In the genomic region with DNA sequence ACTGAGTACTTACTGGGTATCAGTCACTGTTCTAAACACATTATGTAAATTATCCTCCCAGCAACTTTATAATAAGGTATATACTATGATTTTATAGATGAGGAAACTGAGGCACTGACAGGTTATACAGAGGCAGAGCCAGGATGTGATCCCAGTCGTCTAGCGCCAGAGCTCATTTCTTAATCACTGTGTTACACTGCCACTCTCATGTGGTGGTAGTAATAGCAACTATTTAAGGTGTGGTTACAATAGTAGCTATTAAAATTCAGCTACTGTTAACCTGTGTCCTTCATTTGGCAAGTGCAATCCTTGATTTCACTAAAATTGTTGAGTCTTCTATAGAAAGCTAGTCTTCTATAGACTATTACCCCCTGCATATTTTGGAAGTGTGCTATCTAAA, we compare ENCODE assay signal across 24 cellular contexts. TPM values are rescaled to one million over a fixed set of nuclear protein-coding genes. Genes with fewer than 3 reads are reported as not detected.
DNase-seq lines count a peak whose midpoint lies in the region; ATAC-seq, FAIRE-seq and TF ChIP-seq lines count a peak whose summit lies in the region.
"Had no signal": no experiment of that assay in that cellular context is flagged by ENCODE, and none has a peak within 500 bp of the region (broad histone marks: within the 10 kb centered on the region; RNA-seq: fewer than 3 reads in every experiment).

No MANE protein-coding gene starts in this region.

- H3K9ac ChIP-seq in MM.1S (ENCODE audit: low read length) = no peak overlapping the region
- H3K9ac ChIP-seq: BLaER1 treated with 17β-estradiol and CSF1 and Interleukin-3, amounts not matched to agents 10 nM and 100 nM had no signal

- H3K4me2 ChIP-seq in MM.1S (ENCODE audit: low read depth, low read length) = no peak overlapping the region
- H3K4me2 ChIP-seq: BLaER1 treated with 17β-estradiol and CSF1 and Interleukin-3, amounts not matched to agents 10 nM and 100 nM had no signal

- DNase-seq in DMS 273 (lab: John Stamatoyannopoulos, UW; ENCODE audit: unreplicated experiment) (peak; percentile 16), DMS 273 treated with DMSO at 0.1 percent for 48 hours (lab: John Stamatoyannopoulos, UW) (no peak), Panc1 (ENCODE audit: low read depth, low spot score) (no peak), fibroblast of the aortic adventitia (ENCODE audit: low read depth) (peak; percentile 1), small intestine (peak; percentile 55), MM.1S (no peak)
- DNase-seq in activated naive CD4-positive, alpha-beta T cell treated with anti-CD3 and anti-CD28 coated beads for 36 hours = no peak
- DNase-seq: activated CD4-positive, alpha-beta T cell treated with anti-CD3 and anti-CD28 coated beads, Interleukin-2, amount 50 U/mL, for 1 hour; activated T-cell treated with anti-CD3 and anti-CD28 coated beads for 4 hours; DMS79 treated with DMSO at 0.1 percent for 48 hours; dorsolateral prefrontal cortex; glutamatergic neuron; islet precursor cell; MG63; NCI-H187 treated with DMSO at 0.1 percent for 48 hours; NCI-H510A; stimulated activated naive B cell treated with anti-CD40 and anti-IgM and Interleukin-4, amounts not matched to agents 10 μg/mL and 1 μg/mL and 100 μg/mL, for 72 hours; thyroid gland had no signal

- H3K27me3 Mint-ChIP-seq in activated naive CD4-positive, alpha-beta T cell treated with anti-CD3 and anti-CD28 coated beads for 36 hours (ENCODE audit: low read depth) = no peaks in the 10 kb centered on the region
- H3K27me3 Mint-ChIP-seq: activated naive CD8-positive, alpha-beta T cell; brain; stimulated activated naive B cell treated with anti-CD40 and anti-IgM and Interleukin-4, amounts not matched to agents 10 μg/mL and 1 μg/mL and 100 μg/mL, for 72 hours had no signal

- no peaks in the 10 kb centered on the region for H3K27me3 ChIP-seq in Panc1 (ENCODE audit: control insufficient read depth, insufficient read depth, low read length)
- H3K27me3 ChIP-seq in small intestine (ENCODE audit: control insufficient read depth in 2 of 2, insufficient read depth in 2 of 2, low read length in 2 of 2) = no peaks in the 10 kb centered on the region
- H3K27me3 ChIP-seq in MM.1S (replicated peaks; ENCODE audit: insufficient read depth, low read length) = no peaks in the 10 kb centered on the region
- H3K27me3 ChIP-seq: BLaER1 treated with 17β-estradiol and CSF1 and Interleukin-3, amounts not matched to agents 10 nM and 100 nM; dorsolateral prefrontal cortex; thyroid gland had no signal

- H3K9me3 ChIP-seq in Panc1 (ENCODE audit: control insufficient read depth, insufficient read depth, low read depth, low read length) = no peaks in the 10 kb centered on the region
- H3K9me3 ChIP-seq in small intestine (ENCODE audit: control insufficient read depth, low read depth) = no peaks in the 10 kb centered on the region
- no peaks in the 10 kb centered on the region for H3K9me3 ChIP-seq in MM.1S (replicated peaks; ENCODE audit: insufficient read depth, low read length)
- H3K9me3 ChIP-seq: BLaER1 treated with 17β-estradiol and CSF1 and Interleukin-3, amounts not matched to agents 10 nM and 100 nM; MG63; thyroid gland had no signal

- H2AFZ ChIP-seq in MM.1S (ENCODE audit: low read length) = no peak overlapping the region

- H3K4me1 ChIP-seq in Panc1 (ENCODE audit: control insufficient read depth, insufficient read depth, low read length) (no peaks in the 10 kb centered on the region), small intestine (ENCODE audit: control insufficient read depth in 2 of 2, insufficient read depth in 1 of 2, low read depth in 1 of 2, low read length in 1 of 2) (no peaks in the 10 kb centered on the region), MM.1S (ENCODE audit: low read length) (no peaks in the 10 kb centered on the region)
- H3K4me1 ChIP-seq: BLaER1 treated with 17β-estradiol and CSF1 and Interleukin-3, amounts not matched to agents 10 nM and 100 nM; thyroid gland had no signal

- H3K27ac Mint-ChIP-seq in activated naive CD4-positive, alpha-beta T cell treated with anti-CD3 and anti-CD28 coated beads for 36 hours = no peak overlapping the region
- H3K27ac Mint-ChIP-seq: activated naive CD8-positive, alpha-beta T cell; brain; stimulated activated naive B cell treated with anti-CD40 and anti-IgM and Interleukin-4, amounts not matched to agents 10 μg/mL and 1 μg/mL and 100 μg/mL, for 72 hours had no signal

- BruUV-seq in Panc1 (replicated peaks; lab: Mats Ljungman, UMichigan) = no TSS peak

- in situ Hi-C loops in Panc1 (cut with HindIII; ENCODE audit: low pct_unique_long_range_greater_than_20kb, low sequenced_read_pairs) = no loop called here

- no peak overlapping the region for H3K27ac ChIP-seq in Panc1 (ENCODE audit: low read length)
- H3K27ac ChIP-seq in small intestine (ENCODE audit: low read depth in 1 of 2, low read length in 1 of 2) = no peak overlapping the region
- no peak overlapping the region for H3K27ac ChIP-seq in MM.1S (ENCODE audit: low read length)
- H3K27ac ChIP-seq: 22Rv1; BLaER1 treated with 17β-estradiol and CSF1 and Interleukin-3, amounts not matched to agents 10 nM and 100 nM; dorsolateral prefrontal cortex; thyroid gland had no signal

- H3K4me3 ChIP-seq in Panc1 (ENCODE audit: low read depth in 2 of 2, low read length in 2 of 2) (no peak overlapping the region), fibroblast of the aortic adventitia (ENCODE audit: low read depth, low read length) (no peak overlapping the region), small intestine (ENCODE audit: low read depth in 1 of 2, low read length in 2 of 2) (no peak overlapping the region), MM.1S (ENCODE audit: low read length) (no peak overlapping the region)
- H3K4me3 ChIP-seq: BLaER1 treated with 17β-estradiol and CSF1 and Interleukin-3, amounts not matched to agents 10 nM and 100 nM; dorsolateral prefrontal cortex; MG63; thyroid gland had no signal

- no peaks in the 10 kb centered on the region for H3K79me2 ChIP-seq in MM.1S (ENCODE audit: low read length)

- CTCF ChIA-PET in Panc1 (lab: Charles Lee) = interaction anchor here (0.6 kb wide), 1 partner anchor 183 kb away, joined by 5 read pairs; no protein-coding TSS in a partner anchor
- CTCF ChIA-PET in activated naive CD4-positive, alpha-beta T cell treated with anti-CD3 and anti-CD28 coated beads for 36 hours (lab: Charles Lee) = no interaction called here

- H4K20me1 ChIP-seq in MM.1S (ENCODE audit: insufficient read depth, low read length) = no peaks in the 10 kb centered on the region
- H4K20me1 ChIP-seq: BLaER1 treated with 17β-estradiol and CSF1 and Interleukin-3, amounts not matched to agents 10 nM and 100 nM had no signal

- WGBS in small intestine, 3 donors = 24 to 65% (median 37%) methylated on average over 2 of the region's 2 CpGs

- intact Hi-C loops in Panc1 (cut with micrococcal nuclease; ENCODE audit: unreplicated experiment) = no loop called here
- intact Hi-C loops in activated naive CD4-positive, alpha-beta T cell treated with anti-CD3 and anti-CD28 coated beads for 36 hours (cut with micrococcal nuclease) = no loop called here

- no peaks in the 10 kb centered on the region for H3F3A ChIP-seq in MM.1S (ENCODE audit: insufficient read depth, low read length)

- ATAC-seq in Panc1 (no peak; the same call in 1 of the 2 replicates), GM21526 (IDR thresholded peaks at IDR 0.05; ENCODE audit: low FRiP score, unreplicated experiment) (no peak)
- ATAC-seq: stimulated activated naive B cell treated with anti-CD40 and anti-IgM and Interleukin-4, amounts not matched to agents 10 μg/mL and 1 μg/mL and 100 μg/mL, for 72 hours had no signal

- FAIRE-seq in small intestine (lab: Jason Lieb, UNC) = no peak
- FAIRE-seq: TTC549 had no signal

- H3K36me3 ChIP-seq in Panc1 (ENCODE audit: control insufficient read depth, insufficient read depth, low read length) (no peaks in the 10 kb centered on the region), small intestine (ENCODE audit: control insufficient read depth in 2 of 2, insufficient read depth in 2 of 2, low read length in 2 of 2) (peaks cover 2 to 18% of the 10 kb centered on the region in 2 donors), MM.1S (replicated peaks; ENCODE audit: insufficient read depth, low read length) (no peaks in the 10 kb centered on the region)
- H3K36me3 ChIP-seq: BLaER1 treated with 17β-estradiol and CSF1 and Interleukin-3, amounts not matched to agents 10 nM and 100 nM; MG63; thyroid gland had no signal

- no peaks in the 10 kb centered on the region for H3K36me3 Mint-ChIP-seq in activated naive CD4-positive, alpha-beta T cell treated with anti-CD3 and anti-CD28 coated beads for 36 hours (ENCODE audit: low read depth)
- H3K36me3 Mint-ChIP-seq: brain; stimulated activated naive B cell treated with anti-CD40 and anti-IgM and Interleukin-4, amounts not matched to agents 10 μg/mL and 1 μg/mL and 100 μg/mL, for 72 hours had no signal

- TF ChIP-seq CTCF in Panc1 (IDR thresholded peaks at IDR 0.05) = peak; percentile 26; the same call in 1 of the 2 replicates
- TF ChIP-seq CTCF in fibroblast of the aortic adventitia (IDR thresholded peaks at IDR 0.05; ENCODE audit: insufficient read depth, low read length) = no peak
- no peak for TF ChIP-seq CTCF in MM.1S (IDR thresholded peaks at IDR 0.05; ENCODE audit: low read length)

- no peaks in the 10 kb centered on the region for H3K9me2 ChIP-seq in MM.1S (replicated peaks; ENCODE audit: insufficient read depth, low read length)

- H3K9me3 Mint-ChIP-seq in activated naive CD4-positive, alpha-beta T cell treated with anti-CD3 and anti-CD28 coated beads for 36 hours = no peaks in the 10 kb centered on the region
- H3K9me3 Mint-ChIP-seq: stimulated activated naive B cell treated with anti-CD40 and anti-IgM and Interleukin-4, amounts not matched to agents 10 μg/mL and 1 μg/mL and 100 μg/mL, for 72 hours had no signal

- POLR2A ChIA-PET in Panc1 (lab: Charles Lee) = no interaction called here

- H3K4me1 Mint-ChIP-seq in activated naive CD4-positive, alpha-beta T cell treated with anti-CD3 and anti-CD28 coated beads for 36 hours (ENCODE audit: low read depth) = no peaks in the 10 kb centered on the region
- H3K4me1 Mint-ChIP-seq: brain; stimulated activated naive B cell treated with anti-CD40 and anti-IgM and Interleukin-4, amounts not matched to agents 10 μg/mL and 1 μg/mL and 100 μg/mL, for 72 hours had no signal

- no peak overlapping the region for H3K4me3 Mint-ChIP-seq in activated naive CD4-positive, alpha-beta T cell treated with anti-CD3 and anti-CD28 coated beads for 36 hours
- H3K4me3 Mint-ChIP-seq: activated naive CD8-positive, alpha-beta T cell; brain; stimulated activated naive B cell treated with anti-CD40 and anti-IgM and Interleukin-4, amounts not matched to agents 10 μg/mL and 1 μg/mL and 100 μg/mL, for 72 hours had no signal

RNA-seq across cellular contexts. Expression of gene TRPC1, which starts 43.1 kb away (rescaled TPM):
- total RNA-seq in Panc1 (2021; ENCODE audit: unreplicated experiment) = 29.6 TPM
- 10.6 TPM for polyA plus RNA-seq in Panc1 (2012; ENCODE audit: insufficient read length)
- 26.1 and 26.7 TPM in 2 replicates for total RNA-seq in fibroblast of the aortic adventitia (ENCODE audit: low replicate concordance)
- 1 to 10 TPM in 1 of 3 donors, under 1 TPM in 2; 0.22 to 1.7 (median 0.54) TPM for polyA plus RNA-seq in small intestine
- 1 to 10 TPM; 3.1 to 4.8 TPM for total RNA-seq in activated naive CD4-positive, alpha-beta T cell treated with anti-CD3 and anti-CD28 coated beads for 36 hours

Comparison
In these comparisons a context has a peak if more than half of its experiments do, and no peak if none do; other contexts are left out.
1. DNase-seq: peak in DMS 273 (single experiment), fibroblast of the aortic adventitia (single experiment) and small intestine (single experiment); none in DMS 273 treated with DMSO at 0.1 percent for 48 hours (single experiment), Panc1 (single experiment), MM.1S (single experiment) and activated naive CD4-positive, alpha-beta T cell treated with anti-CD3 and anti-CD28 coated beads for 36 hours (single experiment).